In genomic region chr7:127850195-127850594, GRCh38 we compare ENCODE assay signal across 18 cellular contexts.
DNase-seq lines count a peak whose midpoint lies in the region; ATAC-seq and TF ChIP-seq lines count a peak whose summit lies in the region.
"Had no signal": no experiment of that assay in that cellular context is flagged by ENCODE, and none has a peak within 500 bp of the region (broad histone marks: within the 10 kb centered on the region; RNA-seq: fewer than 3 reads in every experiment).

No MANE protein-coding gene starts in this region.

- H3K4me3 Mint-ChIP-seq in activated naive CD4-positive, alpha-beta T cell treated with anti-CD3 and anti-CD28 coated beads, Interleukin-2, amount 10 ng/mL, durations not matched to agents 7 days and 5 days: no peak overlapping the region
- no peak overlapping the region for H3K4me3 Mint-ChIP-seq in activated naive CD8-positive, alpha-beta T cell treated with anti-CD3 and anti-CD28 coated beads for 36 hours
- H3K4me3 Mint-ChIP-seq: CD8-positive, alpha-beta T cell had no signal

- peak; percentile 26 for DNase-seq in activated naive CD4-positive, alpha-beta T cell treated with Interleukin-2 at 50 U/mL for 16 hours
- DNase-seq in activated naive CD4-positive, alpha-beta T cell treated with anti-CD3 and anti-CD28 coated beads, Interleukin-2, amount 10 ng/mL, durations not matched to agents 7 days and 5 days: no peak
- no peak for DNase-seq in activated naive CD8-positive, alpha-beta T cell treated with anti-CD3 and anti-CD28 coated beads for 36 hours
- DNase-seq in stimulated activated CD8-positive, alpha-beta memory T cell treated with anti-CD3 and anti-CD28 coated beads, Interleukin-7, amount 100 ng/mL, for 48 hours (ENCODE audit: extremely low read depth in 1 of 2, low read depth in 1 of 2): peak; percentile 0 to 45
- no peak for DNase-seq in left cardiac atrium
- DNase-seq in thyroid gland: no peak
- no peak for DNase-seq in NCI-H226
- DNase-seq: CD8-positive, alpha-beta T cell; colonic mucosa; GM23248; mucosa of descending colon; NCI-H1417 treated with DMSO at 0.1 percent for 48 hours; occipital lobe; SK-N-SH had no signal

- intact Hi-C loops in left cardiac atrium (cut with DNase I): no loop called here
- intact Hi-C loops in thyroid gland (cut with DNase I): no loop called here

- 74 to 85% methylated on average over 3 of the region's 3 CpGs for WGBS in thyroid gland, 2 donors

- no peaks in the 10 kb centered on the region for H3K9me3 ChIP-seq in thyroid gland
- H3K9me3 ChIP-seq: ascending aorta, colonic mucosa, mucosa of descending colon, SK-N-SH had no signal

- no peak overlapping the region for H3K4me3 ChIP-seq in thyroid gland (replicated peaks in 1 of 3)
- H3K4me3 ChIP-seq: ascending aorta, colonic mucosa, GM23248, mucosa of descending colon had no signal

- H3K27me3 Mint-ChIP-seq in activated naive CD4-positive, alpha-beta T cell treated with anti-CD3 and anti-CD28 coated beads, Interleukin-2, amount 10 ng/mL, durations not matched to agents 7 days and 5 days: peaks cover 6% of the 10 kb centered on the region
- H3K27me3 Mint-ChIP-seq in activated naive CD8-positive, alpha-beta T cell treated with anti-CD3 and anti-CD28 coated beads for 36 hours: no peaks in the 10 kb centered on the region

- no peak overlapping the region for H3K27ac Mint-ChIP-seq in activated naive CD4-positive, alpha-beta T cell treated with anti-CD3 and anti-CD28 coated beads, Interleukin-2, amount 10 ng/mL, durations not matched to agents 7 days and 5 days
- H3K27ac Mint-ChIP-seq in activated naive CD8-positive, alpha-beta T cell treated with anti-CD3 and anti-CD28 coated beads for 36 hours: peak overlapping the region; percentile 32
- H3K27ac Mint-ChIP-seq: CD8-positive, alpha-beta T cell had no signal

- no peaks in the 10 kb centered on the region for H3K27me3 ChIP-seq in thyroid gland
- H3K27me3 ChIP-seq: ascending aorta, colonic mucosa had no signal

- H3K9me3 Mint-ChIP-seq in activated naive CD4-positive, alpha-beta T cell treated with anti-CD3 and anti-CD28 coated beads, Interleukin-2, amount 10 ng/mL, durations not matched to agents 7 days and 5 days: no peaks in the 10 kb centered on the region
- H3K9me3 Mint-ChIP-seq in activated naive CD8-positive, alpha-beta T cell treated with anti-CD3 and anti-CD28 coated beads for 36 hours: no peaks in the 10 kb centered on the region
- H3K9me3 Mint-ChIP-seq: CD8-positive, alpha-beta T cell had no signal

- peak; percentile 58 for ATAC-seq in HG03442 (IDR thresholded peaks at IDR 0.05; ENCODE audit: unreplicated experiment)
- ATAC-seq in left cardiac atrium: no peak
- ATAC-seq: CD8-positive, alpha-beta T cell; mucosa of descending colon; Panc1; sciatic nerve had no signal

- H3K36me3 ChIP-seq in thyroid gland: no peaks in the 10 kb centered on the region
- H3K36me3 ChIP-seq: colonic mucosa had no signal

- CTCF ChIA-PET in activated naive CD4-positive, alpha-beta T cell treated with anti-CD3 and anti-CD28 coated beads, Interleukin-2, amount 10 ng/mL, durations not matched to agents 7 days and 5 days (lab: Charles Lee): no interaction called here

- TF ChIP-seq POLR2A in thyroid gland (IDR thresholded peaks at IDR 0.05): no peak

- peaks cover 26 to 30% of the 10 kb centered on the region in 2 donors for H3K4me1 ChIP-seq in thyroid gland
- H3K4me1 ChIP-seq: ascending aorta had no signal

- no peak overlapping the region for H3K27ac ChIP-seq in thyroid gland
- H3K27ac ChIP-seq: ascending aorta, colonic mucosa, GM23248 had no signal

- no peaks in the 10 kb centered on the region for H3K4me1 Mint-ChIP-seq in activated naive CD4-positive, alpha-beta T cell treated with anti-CD3 and anti-CD28 coated beads, Interleukin-2, amount 10 ng/mL, durations not matched to agents 7 days and 5 days
- H3K4me1 Mint-ChIP-seq in activated naive CD8-positive, alpha-beta T cell treated with anti-CD3 and anti-CD28 coated beads for 36 hours: peaks cover 33% of the 10 kb centered on the region

- peaks cover 27% of the 10 kb centered on the region for H3K36me3 Mint-ChIP-seq in activated naive CD4-positive, alpha-beta T cell treated with anti-CD3 and anti-CD28 coated beads, Interleukin-2, amount 10 ng/mL, durations not matched to agents 7 days and 5 days
- peaks cover 46% of the 10 kb centered on the region for H3K36me3 Mint-ChIP-seq in activated naive CD8-positive, alpha-beta T cell treated with anti-CD3 and anti-CD28 coated beads for 36 hours

- no peak for TF ChIP-seq CTCF in thyroid gland (IDR thresholded peaks at IDR 0.05)

Comparison
In these comparisons a context has a peak if more than half of its experiments do, and no peak if none do; other contexts are left out.
1. DNase-seq: peak in activated naive CD4-positive, alpha-beta T cell treated with Interleukin-2 at 50 U/mL for 16 hours (single experiment) and stimulated activated CD8-positive, alpha-beta memory T cell treated with anti-CD3 and anti-CD28 coated beads, Interleukin-7, amount 100 ng/mL, for 48 hours (2 of 2); none in activated naive CD4-positive, alpha-beta T cell treated with anti-CD3 and anti-CD28 coated beads, Interleukin-2, amount 10 ng/mL, durations not matched to agents 7 days and 5 days (single experiment), activated naive CD8-positive, alpha-beta T cell treated with anti-CD3 and anti-CD28 coated beads for 36 hours (single experiment), left cardiac atrium (single experiment), thyroid gland (0 of 2) and NCI-H226 (single experiment).